Comparison of ENCODE assay signal across 2 cellular contexts in the genomic region with DNA sequence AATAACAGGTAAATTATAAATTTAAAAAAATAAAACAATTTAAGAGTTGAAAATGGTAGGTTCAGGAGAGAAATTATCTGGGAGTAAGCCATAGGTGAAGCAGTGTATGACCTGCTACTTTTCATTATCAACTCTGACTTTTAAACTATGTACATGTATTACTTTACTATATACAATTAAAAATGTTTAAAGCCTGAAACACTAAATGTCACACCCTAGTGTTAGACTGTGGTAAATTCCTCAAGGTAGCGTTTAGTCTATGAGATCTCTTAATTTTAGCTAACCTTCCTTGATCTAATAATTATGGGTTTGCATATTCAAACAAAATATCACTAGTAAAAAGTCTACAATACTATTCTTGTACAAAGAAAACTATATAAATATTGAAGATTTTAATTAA.
TF ChIP-seq lines count a peak whose summit lies in the region.

No MANE protein-coding gene starts in this region.

TF ChIP-seq in HCT116, 20 proteins besides CTCF, POLR2A, EP300 and RAD21:
- no peak for TF ChIP-seq YY1 (IDR thresholded peaks at IDR 0.05; ENCODE audit: extremely low read depth, insufficient replicate concordance, low read depth, low read length)
- TF ChIP-seq, protein P1, sequence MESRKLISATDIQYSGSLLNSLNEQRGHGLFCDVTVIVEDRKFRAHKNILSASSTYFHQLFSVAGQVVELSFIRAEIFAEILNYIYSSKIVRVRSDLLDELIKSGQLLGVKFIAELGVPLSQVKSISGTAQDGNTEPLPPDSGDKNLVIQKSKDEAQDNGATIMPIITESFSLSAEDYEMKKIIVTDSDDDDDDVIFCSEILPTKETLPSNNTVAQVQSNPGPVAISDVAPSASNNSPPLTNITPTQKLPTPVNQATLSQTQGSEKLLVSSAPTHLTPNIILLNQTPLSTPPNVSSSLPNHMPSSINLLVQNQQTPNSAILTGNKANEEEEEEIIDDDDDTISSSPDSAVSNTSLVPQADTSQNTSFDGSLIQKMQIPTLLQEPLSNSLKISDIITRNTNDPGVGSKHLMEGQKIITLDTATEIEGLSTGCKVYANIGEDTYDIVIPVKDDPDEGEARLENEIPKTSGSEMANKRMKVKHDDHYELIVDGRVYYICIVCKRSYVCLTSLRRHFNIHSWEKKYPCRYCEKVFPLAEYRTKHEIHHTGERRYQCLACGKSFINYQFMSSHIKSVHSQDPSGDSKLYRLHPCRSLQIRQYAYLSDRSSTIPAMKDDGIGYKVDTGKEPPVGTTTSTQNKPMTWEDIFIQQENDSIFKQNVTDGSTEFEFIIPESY (IDR thresholded peaks at IDR 0.05; ENCODE audit: extremely low read depth, insufficient replicate concordance, low read length) = no peak
- no peak for TF ChIP-seq JUND (IDR thresholded peaks at IDR 0.05)
- TF ChIP-seq, protein P2, sequence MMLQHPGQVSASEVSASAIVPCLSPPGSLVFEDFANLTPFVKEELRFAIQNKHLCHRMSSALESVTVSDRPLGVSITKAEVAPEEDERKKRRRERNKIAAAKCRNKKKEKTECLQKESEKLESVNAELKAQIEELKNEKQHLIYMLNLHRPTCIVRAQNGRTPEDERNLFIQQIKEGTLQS (IDR thresholded peaks at IDR 0.05) = no peak
- TF ChIP-seq EZH2phosphoT487 (IDR thresholded peaks at IDR 0.05; ENCODE audit: borderline replicate concordance) = no peak
- no peak for TF ChIP-seq TCF7L2 (IDR thresholded peaks at IDR 0.05; ENCODE audit: borderline replicate concordance, extremely low read depth, insufficient read depth, insufficient read length)
- no peak for TF ChIP-seq EZH2 (IDR thresholded peaks at IDR 0.05)
- no peak for TF ChIP-seq EGR1 (IDR thresholded peaks at IDR 0.05; ENCODE audit: low read depth)
- TF ChIP-seq SIN3A (IDR thresholded peaks at IDR 0.05; ENCODE audit: low read depth) = no peak

TF ChIP-seq in GM12878, 131 proteins besides CTCF, POLR2A, EP300 and RAD21:
- TF ChIP-seq NFYA (IDR thresholded peaks at IDR 0.05; ENCODE audit: borderline replicate concordance, low read depth, low read length) (no peak), TCF7 (IDR thresholded peaks at IDR 0.05; ENCODE audit: borderline replicate concordance) (no peak), ETV6 (conservative IDR thresholded peaks at IDR 0.05 in 1 of 2, IDR thresholded peaks at IDR 0.05 in 1 of 2; ENCODE audit: borderline replicate concordance in 1 of 2, low read depth in 1 of 2) (no peak), TCF3 (IDR thresholded peaks at IDR 0.05; ENCODE audit: borderline replicate concordance, insufficient read depth, low read depth, low read length) (no peak), MYC (IDR thresholded peaks at IDR 0.05; ENCODE audit: insufficient read depth, insufficient read length, insufficient replicate concordance, low read length, severe bottlenecking) (no peak), ZZZ3 (IDR thresholded peaks at IDR 0.05; ENCODE audit: control insufficient read depth, insufficient read length, low read depth) (no peak), SMC3 (IDR thresholded peaks at IDR 0.05; ENCODE audit: borderline replicate concordance, low read length) (no peak), FOXK2 (IDR thresholded peaks at IDR 0.05) (no peak), YY1 (IDR thresholded peaks at IDR 0.05; ENCODE audit: low read depth, low read length) (no peak), ZNF622 (IDR thresholded peaks at IDR 0.05) (no peak), KDM1A (IDR thresholded peaks at IDR 0.05; ENCODE audit: borderline replicate concordance) (no peak), KLF5 (IDR thresholded peaks at IDR 0.05; ENCODE audit: partially characterized antibody) (no peak)
- TF ChIP-seq, protein P3, sequence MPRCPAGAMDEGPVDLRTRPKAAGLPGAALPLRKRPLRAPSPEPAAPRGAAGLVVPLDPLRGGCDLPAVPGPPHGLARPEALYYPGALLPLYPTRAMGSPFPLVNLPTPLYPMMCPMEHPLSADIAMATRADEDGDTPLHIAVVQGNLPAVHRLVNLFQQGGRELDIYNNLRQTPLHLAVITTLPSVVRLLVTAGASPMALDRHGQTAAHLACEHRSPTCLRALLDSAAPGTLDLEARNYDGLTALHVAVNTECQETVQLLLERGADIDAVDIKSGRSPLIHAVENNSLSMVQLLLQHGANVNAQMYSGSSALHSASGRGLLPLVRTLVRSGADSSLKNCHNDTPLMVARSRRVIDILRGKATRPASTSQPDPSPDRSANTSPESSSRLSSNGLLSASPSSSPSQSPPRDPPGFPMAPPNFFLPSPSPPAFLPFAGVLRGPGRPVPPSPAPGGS (IDR thresholded peaks at IDR 0.05; ENCODE audit: borderline replicate concordance, insufficient read depth, low read depth, low read length, poor library complexity, severe bottlenecking) = no peak
- TF ChIP-seq, protein P4, sequence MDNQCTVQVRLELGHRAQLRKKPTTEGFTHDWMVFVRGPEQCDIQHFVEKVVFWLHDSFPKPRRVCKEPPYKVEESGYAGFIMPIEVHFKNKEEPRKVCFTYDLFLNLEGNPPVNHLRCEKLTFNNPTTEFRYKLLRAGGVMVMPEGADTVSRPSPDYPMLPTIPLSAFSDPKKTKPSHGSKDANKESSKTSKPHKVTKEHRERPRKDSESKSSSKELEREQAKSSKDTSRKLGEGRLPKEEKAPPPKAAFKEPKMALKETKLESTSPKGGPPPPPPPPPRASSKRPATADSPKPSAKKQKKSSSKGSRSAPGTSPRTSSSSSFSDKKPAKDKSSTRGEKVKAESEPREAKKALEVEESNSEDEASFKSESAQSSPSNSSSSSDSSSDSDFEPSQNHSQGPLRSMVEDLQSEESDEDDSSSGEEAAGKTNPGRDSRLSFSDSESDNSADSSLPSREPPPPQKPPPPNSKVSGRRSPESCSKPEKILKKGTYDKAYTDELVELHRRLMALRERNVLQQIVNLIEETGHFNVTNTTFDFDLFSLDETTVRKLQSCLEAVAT (IDR thresholded peaks at IDR 0.05) = no peak
- TF ChIP-seq, protein P5, sequence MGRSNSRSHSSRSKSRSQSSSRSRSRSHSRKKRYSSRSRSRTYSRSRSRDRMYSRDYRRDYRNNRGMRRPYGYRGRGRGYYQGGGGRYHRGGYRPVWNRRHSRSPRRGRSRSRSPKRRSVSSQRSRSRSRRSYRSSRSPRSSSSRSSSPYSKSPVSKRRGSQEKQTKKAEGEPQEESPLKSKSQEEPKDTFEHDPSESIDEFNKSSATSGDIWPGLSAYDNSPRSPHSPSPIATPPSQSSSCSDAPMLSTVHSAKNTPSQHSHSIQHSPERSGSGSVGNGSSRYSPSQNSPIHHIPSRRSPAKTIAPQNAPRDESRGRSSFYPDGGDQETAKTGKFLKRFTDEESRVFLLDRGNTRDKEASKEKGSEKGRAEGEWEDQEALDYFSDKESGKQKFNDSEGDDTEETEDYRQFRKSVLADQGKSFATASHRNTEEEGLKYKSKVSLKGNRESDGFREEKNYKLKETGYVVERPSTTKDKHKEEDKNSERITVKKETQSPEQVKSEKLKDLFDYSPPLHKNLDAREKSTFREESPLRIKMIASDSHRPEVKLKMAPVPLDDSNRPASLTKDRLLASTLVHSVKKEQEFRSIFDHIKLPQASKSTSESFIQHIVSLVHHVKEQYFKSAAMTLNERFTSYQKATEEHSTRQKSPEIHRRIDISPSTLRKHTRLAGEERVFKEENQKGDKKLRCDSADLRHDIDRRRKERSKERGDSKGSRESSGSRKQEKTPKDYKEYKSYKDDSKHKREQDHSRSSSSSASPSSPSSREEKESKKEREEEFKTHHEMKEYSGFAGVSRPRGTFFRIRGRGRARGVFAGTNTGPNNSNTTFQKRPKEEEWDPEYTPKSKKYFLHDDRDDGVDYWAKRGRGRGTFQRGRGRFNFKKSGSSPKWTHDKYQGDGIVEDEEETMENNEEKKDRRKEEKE (IDR thresholded peaks at IDR 0.05) = no peak
